Comparison of ENCODE assay signal across 2 cellular contexts in genomic region chr1:196030455-196030854, GRCh38.
TF ChIP-seq lines count a peak whose summit lies in the region.

No MANE protein-coding gene starts in this region.

TF ChIP-seq in GM23338, 12 proteins besides CTCF, POLR2A, EP300 and RAD21 (continued from another document):
- TF ChIP-seq, protein P1, sequence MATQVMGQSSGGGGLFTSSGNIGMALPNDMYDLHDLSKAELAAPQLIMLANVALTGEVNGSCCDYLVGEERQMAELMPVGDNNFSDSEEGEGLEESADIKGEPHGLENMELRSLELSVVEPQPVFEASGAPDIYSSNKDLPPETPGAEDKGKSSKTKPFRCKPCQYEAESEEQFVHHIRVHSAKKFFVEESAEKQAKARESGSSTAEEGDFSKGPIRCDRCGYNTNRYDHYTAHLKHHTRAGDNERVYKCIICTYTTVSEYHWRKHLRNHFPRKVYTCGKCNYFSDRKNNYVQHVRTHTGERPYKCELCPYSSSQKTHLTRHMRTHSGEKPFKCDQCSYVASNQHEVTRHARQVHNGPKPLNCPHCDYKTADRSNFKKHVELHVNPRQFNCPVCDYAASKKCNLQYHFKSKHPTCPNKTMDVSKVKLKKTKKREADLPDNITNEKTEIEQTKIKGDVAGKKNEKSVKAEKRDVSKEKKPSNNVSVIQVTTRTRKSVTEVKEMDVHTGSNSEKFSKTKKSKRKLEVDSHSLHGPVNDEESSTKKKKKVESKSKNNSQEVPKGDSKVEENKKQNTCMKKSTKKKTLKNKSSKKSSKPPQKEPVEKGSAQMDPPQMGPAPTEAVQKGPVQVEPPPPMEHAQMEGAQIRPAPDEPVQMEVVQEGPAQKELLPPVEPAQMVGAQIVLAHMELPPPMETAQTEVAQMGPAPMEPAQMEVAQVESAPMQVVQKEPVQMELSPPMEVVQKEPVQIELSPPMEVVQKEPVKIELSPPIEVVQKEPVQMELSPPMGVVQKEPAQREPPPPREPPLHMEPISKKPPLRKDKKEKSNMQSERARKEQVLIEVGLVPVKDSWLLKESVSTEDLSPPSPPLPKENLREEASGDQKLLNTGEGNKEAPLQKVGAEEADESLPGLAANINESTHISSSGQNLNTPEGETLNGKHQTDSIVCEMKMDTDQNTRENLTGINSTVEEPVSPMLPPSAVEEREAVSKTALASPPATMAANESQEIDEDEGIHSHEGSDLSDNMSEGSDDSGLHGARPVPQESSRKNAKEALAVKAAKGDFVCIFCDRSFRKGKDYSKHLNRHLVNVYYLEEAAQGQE (IDR thresholded peaks at IDR 0.05; ENCODE audit: unreplicated experiment) = no peak
- no peak for TF ChIP-seq STAT1 (IDR thresholded peaks at IDR 0.05; ENCODE audit: unreplicated experiment)
- TF ChIP-seq ZNF462 (CRISPR knock-in tag; IDR thresholded peaks at IDR 0.05) = no peak
- TF ChIP-seq, protein P2, sequence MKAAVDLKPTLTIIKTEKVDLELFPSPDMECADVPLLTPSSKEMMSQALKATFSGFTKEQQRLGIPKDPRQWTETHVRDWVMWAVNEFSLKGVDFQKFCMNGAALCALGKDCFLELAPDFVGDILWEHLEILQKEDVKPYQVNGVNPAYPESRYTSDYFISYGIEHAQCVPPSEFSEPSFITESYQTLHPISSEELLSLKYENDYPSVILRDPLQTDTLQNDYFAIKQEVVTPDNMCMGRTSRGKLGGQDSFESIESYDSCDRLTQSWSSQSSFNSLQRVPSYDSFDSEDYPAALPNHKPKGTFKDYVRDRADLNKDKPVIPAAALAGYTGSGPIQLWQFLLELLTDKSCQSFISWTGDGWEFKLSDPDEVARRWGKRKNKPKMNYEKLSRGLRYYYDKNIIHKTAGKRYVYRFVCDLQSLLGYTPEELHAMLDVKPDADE (IDR thresholded peaks at IDR 0.05) = no peak
- TF ChIP-seq EZH2 (IDR thresholded peaks at IDR 0.05; ENCODE audit: low read depth, unreplicated experiment) = no peak
- no peak for TF ChIP-seq JUNB (IDR thresholded peaks at IDR 0.05; ENCODE audit: unreplicated experiment)
- TF ChIP-seq NANOG (IDR thresholded peaks at IDR 0.05; ENCODE audit: borderline replicate concordance) = no peak
- TF ChIP-seq ZNF114 (CRISPR knock-in tag; IDR thresholded peaks at IDR 0.05) = no peak
- no peak for TF ChIP-seq CREB1 (CRISPR knock-in tag; IDR thresholded peaks at IDR 0.05; ENCODE audit: low read depth)
- no peak for TF ChIP-seq POLR2AphosphoS5 (IDR thresholded peaks at IDR 0.05; ENCODE audit: low read depth)
- no peak for TF ChIP-seq ZNF331 (CRISPR knock-in tag; IDR thresholded peaks at IDR 0.05; ENCODE audit: low read depth)
TF ChIP-seq in GM23338: peak in this region for 0.

TF ChIP-seq in K562, 482 proteins besides CTCF, POLR2A, EP300 and RAD21 (continued from another document):
- no peak for TF ChIP-seq GMEB1 (CRISPR knock-in tag; IDR thresholded peaks at IDR 0.05)
- no peak for TF ChIP-seq ZNF655 (CRISPR knock-in tag; IDR thresholded peaks at IDR 0.05)
- no peak for TF ChIP-seq EZH2 (IDR thresholded peaks at IDR 0.05; ENCODE audit: borderline replicate concordance, low read depth, low read length)
- no peak for TF ChIP-seq PHB2 (IDR thresholded peaks at IDR 0.05; ENCODE audit: low read depth)
- TF ChIP-seq, protein P3, sequence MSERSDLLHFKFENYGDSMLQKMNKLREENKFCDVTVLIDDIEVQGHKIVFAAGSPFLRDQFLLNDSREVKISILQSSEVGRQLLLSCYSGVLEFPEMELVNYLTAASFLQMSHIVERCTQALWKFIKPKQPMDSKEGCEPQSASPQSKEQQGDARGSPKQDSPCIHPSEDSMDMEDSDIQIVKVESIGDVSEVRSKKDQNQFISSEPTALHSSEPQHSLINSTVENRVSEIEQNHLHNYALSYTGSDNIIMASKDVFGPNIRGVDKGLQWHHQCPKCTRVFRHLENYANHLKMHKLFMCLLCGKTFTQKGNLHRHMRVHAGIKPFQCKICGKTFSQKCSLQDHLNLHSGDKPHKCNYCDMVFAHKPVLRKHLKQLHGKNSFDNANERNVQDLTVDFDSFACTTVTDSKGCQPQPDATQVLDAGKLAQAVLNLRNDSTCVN (CRISPR knock-in tag; IDR thresholded peaks at IDR 0.05) = no peak
- peak; percentile 47 for TF ChIP-seq ZNF316 (IDR thresholded peaks at IDR 0.05)
- TF ChIP-seq ZNF589 (CRISPR knock-in tag; IDR thresholded peaks at IDR 0.05; ENCODE audit: low read depth) = no peak
- TF ChIP-seq, protein P4, sequence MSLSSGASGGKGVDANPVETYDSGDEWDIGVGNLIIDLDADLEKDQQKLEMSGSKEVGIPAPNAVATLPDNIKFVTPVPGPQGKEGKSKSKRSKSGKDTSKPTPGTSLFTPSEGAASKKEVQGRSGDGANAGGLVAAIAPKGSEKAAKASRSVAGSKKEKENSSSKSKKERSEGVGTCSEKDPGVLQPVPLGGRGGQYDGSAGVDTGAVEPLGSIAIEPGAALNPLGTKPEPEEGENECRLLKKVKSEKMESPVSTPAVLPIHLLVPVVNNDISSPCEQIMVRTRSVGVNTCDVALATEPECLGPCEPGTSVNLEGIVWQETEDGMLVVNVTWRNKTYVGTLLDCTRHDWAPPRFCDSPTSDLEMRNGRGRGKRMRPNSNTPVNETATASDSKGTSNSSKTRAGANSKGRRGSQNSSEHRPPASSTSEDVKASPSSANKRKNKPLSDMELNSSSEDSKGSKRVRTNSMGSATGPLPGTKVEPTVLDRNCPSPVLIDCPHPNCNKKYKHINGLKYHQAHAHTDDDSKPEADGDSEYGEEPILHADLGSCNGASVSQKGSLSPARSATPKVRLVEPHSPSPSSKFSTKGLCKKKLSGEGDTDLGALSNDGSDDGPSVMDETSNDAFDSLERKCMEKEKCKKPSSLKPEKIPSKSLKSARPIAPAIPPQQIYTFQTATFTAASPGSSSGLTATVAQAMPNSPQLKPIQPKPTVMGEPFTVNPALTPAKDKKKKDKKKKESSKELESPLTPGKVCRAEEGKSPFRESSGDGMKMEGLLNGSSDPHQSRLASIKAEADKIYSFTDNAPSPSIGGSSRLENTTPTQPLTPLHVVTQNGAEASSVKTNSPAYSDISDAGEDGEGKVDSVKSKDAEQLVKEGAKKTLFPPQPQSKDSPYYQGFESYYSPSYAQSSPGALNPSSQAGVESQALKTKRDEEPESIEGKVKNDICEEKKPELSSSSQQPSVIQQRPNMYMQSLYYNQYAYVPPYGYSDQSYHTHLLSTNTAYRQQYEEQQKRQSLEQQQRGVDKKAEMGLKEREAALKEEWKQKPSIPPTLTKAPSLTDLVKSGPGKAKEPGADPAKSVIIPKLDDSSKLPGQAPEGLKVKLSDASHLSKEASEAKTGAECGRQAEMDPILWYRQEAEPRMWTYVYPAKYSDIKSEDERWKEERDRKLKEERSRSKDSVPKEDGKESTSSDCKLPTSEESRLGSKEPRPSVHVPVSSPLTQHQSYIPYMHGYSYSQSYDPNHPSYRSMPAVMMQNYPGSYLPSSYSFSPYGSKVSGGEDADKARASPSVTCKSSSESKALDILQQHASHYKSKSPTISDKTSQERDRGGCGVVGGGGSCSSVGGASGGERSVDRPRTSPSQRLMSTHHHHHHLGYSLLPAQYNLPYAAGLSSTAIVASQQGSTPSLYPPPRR (CRISPR knock-in tag; IDR thresholded peaks at IDR 0.05; ENCODE audit: borderline replicate concordance) = no peak
- no peak for TF ChIP-seq ZNF436 (CRISPR knock-in tag; IDR thresholded peaks at IDR 0.05)
- TF ChIP-seq SAFB2 (IDR thresholded peaks at IDR 0.05; ENCODE audit: borderline replicate concordance, low read depth, low read length, severe bottlenecking) = no peak
- no peak for TF ChIP-seq ZBTB17 (CRISPR knock-in tag; IDR thresholded peaks at IDR 0.05)
- no peak for TF ChIP-seq TSHZ1 (CRISPR knock-in tag; IDR thresholded peaks at IDR 0.05)
- TF ChIP-seq NFIX (CRISPR knock-in tag; IDR thresholded peaks at IDR 0.05; ENCODE audit: low read depth) = no peak
- TF ChIP-seq PHB (CRISPR knock-in tag; IDR thresholded peaks at IDR 0.05) = no peak
- TF ChIP-seq, protein P5, sequence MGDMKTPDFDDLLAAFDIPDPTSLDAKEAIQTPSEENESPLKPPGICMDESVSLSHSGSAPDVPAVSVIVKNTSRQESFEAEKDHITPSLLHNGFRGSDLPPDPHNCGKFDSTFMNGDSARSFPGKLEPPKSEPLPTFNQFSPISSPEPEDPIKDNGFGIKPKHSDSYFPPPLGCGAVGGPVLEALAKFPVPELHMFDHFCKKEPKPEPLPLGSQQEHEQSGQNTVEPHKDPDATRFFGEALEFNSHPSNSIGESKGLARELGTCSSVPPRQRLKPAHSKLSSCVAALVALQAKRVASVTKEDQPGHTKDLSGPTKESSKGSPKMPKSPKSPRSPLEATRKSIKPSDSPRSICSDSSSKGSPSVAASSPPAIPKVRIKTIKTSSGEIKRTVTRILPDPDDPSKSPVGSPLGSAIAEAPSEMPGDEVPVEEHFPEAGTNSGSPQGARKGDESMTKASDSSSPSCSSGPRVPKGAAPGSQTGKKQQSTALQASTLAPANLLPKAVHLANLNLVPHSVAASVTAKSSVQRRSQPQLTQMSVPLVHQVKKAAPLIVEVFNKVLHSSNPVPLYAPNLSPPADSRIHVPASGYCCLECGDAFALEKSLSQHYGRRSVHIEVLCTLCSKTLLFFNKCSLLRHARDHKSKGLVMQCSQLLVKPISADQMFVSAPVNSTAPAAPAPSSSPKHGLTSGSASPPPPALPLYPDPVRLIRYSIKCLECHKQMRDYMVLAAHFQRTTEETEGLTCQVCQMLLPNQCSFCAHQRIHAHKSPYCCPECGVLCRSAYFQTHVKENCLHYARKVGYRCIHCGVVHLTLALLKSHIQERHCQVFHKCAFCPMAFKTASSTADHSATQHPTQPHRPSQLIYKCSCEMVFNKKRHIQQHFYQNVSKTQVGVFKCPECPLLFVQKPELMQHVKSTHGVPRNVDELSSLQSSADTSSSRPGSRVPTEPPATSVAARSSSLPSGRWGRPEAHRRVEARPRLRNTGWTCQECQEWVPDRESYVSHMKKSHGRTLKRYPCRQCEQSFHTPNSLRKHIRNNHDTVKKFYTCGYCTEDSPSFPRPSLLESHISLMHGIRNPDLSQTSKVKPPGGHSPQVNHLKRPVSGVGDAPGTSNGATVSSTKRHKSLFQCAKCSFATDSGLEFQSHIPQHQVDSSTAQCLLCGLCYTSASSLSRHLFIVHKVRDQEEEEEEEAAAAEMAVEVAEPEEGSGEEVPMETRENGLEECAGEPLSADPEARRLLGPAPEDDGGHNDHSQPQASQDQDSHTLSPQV (IDR thresholded peaks at IDR 0.05) = 0 out of 2 replicates have a peak, but pooled peaks have one; percentile 31
- TF ChIP-seq HSF4 (CRISPR knock-in tag; IDR thresholded peaks at IDR 0.05; ENCODE audit: borderline replicate concordance) = no peak
- TF ChIP-seq MYNN (IDR thresholded peaks at IDR 0.05) = no peak
- TF ChIP-seq MYNN (CRISPR knock-in tag; IDR thresholded peaks at IDR 0.05) = no peak
- no peak for TF ChIP-seq HDAC1 (IDR thresholded peaks at IDR 0.05)
- peak; percentile 59 for TF ChIP-seq C11orf30 (IDR thresholded peaks at IDR 0.05; ENCODE audit: low read depth)
- no peak for TF ChIP-seq ZNF239 (CRISPR knock-in tag; IDR thresholded peaks at IDR 0.05)
- no peak for TF ChIP-seq CAMTA2 (CRISPR knock-in tag; conservative IDR thresholded peaks at IDR 0.05)
- no peak for TF ChIP-seq ZSCAN32 (CRISPR knock-in tag; IDR thresholded peaks at IDR 0.05)
- TF ChIP-seq KDM4B (IDR thresholded peaks at IDR 0.05; ENCODE audit: borderline replicate concordance in 2 of 2, low read depth in 1 of 2) = no peak
- TF ChIP-seq, protein P6, sequence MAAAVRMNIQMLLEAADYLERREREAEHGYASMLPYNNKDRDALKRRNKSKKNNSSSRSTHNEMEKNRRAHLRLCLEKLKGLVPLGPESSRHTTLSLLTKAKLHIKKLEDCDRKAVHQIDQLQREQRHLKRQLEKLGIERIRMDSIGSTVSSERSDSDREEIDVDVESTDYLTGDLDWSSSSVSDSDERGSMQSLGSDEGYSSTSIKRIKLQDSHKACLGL (CRISPR knock-in tag; IDR thresholded peaks at IDR 0.05; ENCODE audit: borderline replicate concordance, poor library complexity, severe bottlenecking) = no peak
- TF ChIP-seq ATF7 (IDR thresholded peaks at IDR 0.05) = no peak
